Comparison of ENCODE assay signal across 8 cellular contexts in genomic region chr4:86593726-86594558, GRCh38. TPM values are rescaled to one million over a fixed set of nuclear protein-coding genes. Genes with fewer than 3 reads are reported as not detected.
DNase-seq lines count a peak whose midpoint lies in the region; ATAC-seq and TF ChIP-seq lines count a peak whose summit lies in the region.

PTPN13 (plus strand) TSS chr4:86594315; CDS start chr4:86635257, 40,942 bp downstream.

- DNase-seq in A673 (ENCODE audit: low spot score) (peak; percentile 98), NCI-H226 (peak; percentile 95), dedifferentiated amniotic fluid mesenchymal stem cell (ENCODE audit: extremely low spot score) (peak; percentile 96), left colon (peak; percentile 92 to 96)
- peak; percentile 63 to 67 for DNase-seq in activated CD4-positive, alpha-beta T cell treated with anti-CD3 and anti-CD28 coated beads for 4 hours
- DNase-seq in stimulated activated CD4-positive, alpha-beta T cell treated with anti-CD3 and anti-CD28 coated beads, Interleukin-1b, Interleukin-23, amount 100 ng/mL, for 1 hour (ENCODE audit: low read depth in 2 of 2) = peak; percentile 18 to 29

- no TSS peak for BruUV-seq in A673 (replicated peaks; lab: Mats Ljungman, UMichigan)

- H3K9me3 ChIP-seq in A673 (ENCODE audit: low read depth, low read length, poor library complexity, severe bottlenecking) = no peaks in the 10 kb centered on the region

- CTCF ChIA-PET in A673 (lab: Charles Lee) = no interaction called here

- H3K36me3 ChIP-seq in A673 (ENCODE audit: insufficient read depth, low read length, poor library complexity, severe bottlenecking) = no peaks in the 10 kb centered on the region

- POLR2A ChIA-PET in A673 (lab: Charles Lee; ENCODE audit: low non-redundant PET) = interaction anchor here (0.5 to 0.7 kb wide), 2 partner anchors 39 to 378 kb away, joined by 3 to 11 read pairs; no protein-coding TSS in a partner anchor

- H3K27ac ChIP-seq in A673 (ENCODE audit: low read depth, low read length, poor library complexity, severe bottlenecking) = peak within 1 kb of the TSS; percentile 89

- H3K4me1 ChIP-seq in A673 (ENCODE audit: insufficient read depth, low read length, poor library complexity, severe bottlenecking) = no peaks in the 10 kb centered on the region

- peak; percentile 98 for ATAC-seq in GM18868 (IDR thresholded peaks at IDR 0.05; ENCODE audit: unreplicated experiment)
- peak; percentile 100 for ATAC-seq in HG03097 (IDR thresholded peaks at IDR 0.05; ENCODE audit: low FRiP score, unreplicated experiment)
- ATAC-seq in left colon = peak; percentile 98

- intact Hi-C loops in A673 (cut with micrococcal nuclease; ENCODE audit: unreplicated experiment) = loop anchor here (2.0 to 5.0 kb wide), 2 partner anchors 42 to 95 kb away; no protein-coding TSS in a partner anchor
- intact Hi-C loops in left colon (cut with DNase I, micrococcal nuclease) = no loop called here

- H3K4me3 ChIP-seq in A673 (ENCODE audit: low read depth, low read length, poor library complexity, severe bottlenecking) = peak within 1 kb of the TSS; percentile 93

- TF ChIP-seq CTCF in A673 (conservative IDR thresholded peaks at IDR 0.05; ENCODE audit: low read depth, low read length) = no peak

- H3K27me3 ChIP-seq in A673 (replicated peaks; ENCODE audit: insufficient read depth, low read depth, low read length, poor library complexity) = no peaks in the 10 kb centered on the region

RNA-seq across cellular contexts. Expression of gene PTPN13, which starts in this region (rescaled TPM):
- 103 and 107 TPM in 2 replicates for total RNA-seq in A673 (2021)
- total RNA-seq in left colon = 1 to 10 TPM; 4.3 to 4.8 TPM

Comparison
In these comparisons a context has a peak if more than half of its experiments do, and no peak if none do; other contexts are left out.
1. Peak in every context shown above with its lines: DNase-seq, ATAC-seq, H3K4me3 ChIP-seq and H3K27ac ChIP-seq.
2. RNA of gene PTPN13 (total RNA-seq): 103 to 107 TPM in A673; 4.3 to 4.8 TPM in left colon; every median in the first group is over 10 times any median in the second.
3. DNase-seq: peak in every context shown above with its lines; median percentile 98 in A673; 96 in dedifferentiated amniotic fluid mesenchymal stem cell; 95 in NCI-H226; 94 in left colon; 65 in activated CD4-positive, alpha-beta T cell treated with anti-CD3 and anti-CD28 coated beads for 4 hours; 24 in stimulated activated CD4-positive, alpha-beta T cell treated with anti-CD3 and anti-CD28 coated beads, Interleukin-1b, Interleukin-23, amount 100 ng/mL, for 1 hour.